Comparison of ENCODE assay signal across 2 cellular contexts in genomic region chr6:47592466-47592865, GRCh38.
TF ChIP-seq lines count a peak whose summit lies in the region.

No MANE protein-coding gene starts in this region.

TF ChIP-seq in GM23338, 12 proteins besides CTCF, POLR2A, EP300 and RAD21:
- TF ChIP-seq ETS1 (IDR thresholded peaks at IDR 0.05): no peak

TF ChIP-seq in H1, 55 proteins besides CTCF, POLR2A, EP300 and RAD21:
- TF ChIP-seq SUZ12 (IDR thresholded peaks at IDR 0.05; ENCODE audit: low read length) (no peak), RFX5 (IDR thresholded peaks at IDR 0.05; ENCODE audit: borderline replicate concordance, low read depth, low read length) (no peak), NRF1 (IDR thresholded peaks at IDR 0.05; ENCODE audit: low read depth, low read length) (no peak), JUND (IDR thresholded peaks at IDR 0.05; ENCODE audit: low read length) (no peak), RXRA (IDR thresholded peaks at IDR 0.05; ENCODE audit: insufficient read depth, low read depth, low read length) (no peak), POLR2AphosphoS5 (IDR thresholded peaks at IDR 0.05; ENCODE audit: low read depth, low read length) (no peak), SIRT6 (IDR thresholded peaks at IDR 0.05; ENCODE audit: low read length) (no peak), USF2 (IDR thresholded peaks at IDR 0.05; ENCODE audit: low read length) (no peak), CHD1 (IDR thresholded peaks at IDR 0.05; ENCODE audit: low read depth, low read length) (no peak)
TF ChIP-seq in H1: peak in this region for 0.
